In genomic region chr3:32684800-32685603, GRCh38 we compare ENCODE assay signal across 1 cellular context.
A peak's percentile ranks its signal among the peaks of the same experiment; 100 is the strongest.
TF ChIP-seq lines count a peak whose summit lies in the region.

A gene with protein sequence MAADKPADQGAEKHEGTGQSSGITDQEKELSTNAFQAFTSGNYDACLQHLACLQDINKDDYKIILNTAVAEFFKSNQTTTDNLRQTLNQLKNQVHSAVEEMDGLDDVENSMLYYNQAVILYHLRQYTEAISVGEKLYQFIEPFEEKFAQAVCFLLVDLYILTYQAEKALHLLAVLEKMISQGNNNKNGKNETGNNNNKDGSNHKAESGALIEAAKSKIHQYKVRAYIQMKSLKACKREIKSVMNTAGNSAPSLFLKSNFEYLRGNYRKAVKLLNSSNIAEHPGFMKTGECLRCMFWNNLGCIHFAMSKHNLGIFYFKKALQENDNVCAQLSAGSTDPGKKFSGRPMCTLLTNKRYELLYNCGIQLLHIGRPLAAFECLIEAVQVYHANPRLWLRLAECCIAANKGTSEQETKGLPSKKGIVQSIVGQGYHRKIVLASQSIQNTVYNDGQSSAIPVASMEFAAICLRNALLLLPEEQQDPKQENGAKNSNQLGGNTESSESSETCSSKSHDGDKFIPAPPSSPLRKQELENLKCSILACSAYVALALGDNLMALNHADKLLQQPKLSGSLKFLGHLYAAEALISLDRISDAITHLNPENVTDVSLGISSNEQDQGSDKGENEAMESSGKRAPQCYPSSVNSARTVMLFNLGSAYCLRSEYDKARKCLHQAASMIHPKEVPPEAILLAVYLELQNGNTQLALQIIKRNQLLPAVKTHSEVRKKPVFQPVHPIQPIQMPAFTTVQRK (plus strand): TSS chr3:32685188. CDS start chr3:32685461, 273 bp downstream.

TF ChIP-seq in HepG2, 621 proteins besides CTCF, POLR2A, EP300 and RAD21 (continued from another document and continues in another):
- TF ChIP-seq HNF1A (IDR thresholded peaks at IDR 0.05; ENCODE audit: low read depth) (0 out of 2 replicates have a peak, but pooled peaks have one; percentile 9), HNF1A (CRISPR knock-in tag; IDR thresholded peaks at IDR 0.05; ENCODE audit: borderline replicate concordance) (peak; percentile 62; the same call in 1 of the 2 replicates), ZNF574 (CRISPR knock-in tag; IDR thresholded peaks at IDR 0.05) (peak; percentile 86), GATAD2A (CRISPR knock-in tag; IDR thresholded peaks at IDR 0.05) (no peak), ZNF513 (CRISPR knock-in tag; conservative IDR thresholded peaks at IDR 0.05) (no peak), ZNF431 (CRISPR knock-in tag; IDR thresholded peaks at IDR 0.05; ENCODE audit: borderline replicate concordance, low read depth) (no peak), HES4 (CRISPR knock-in tag; IDR thresholded peaks at IDR 0.05; ENCODE audit: borderline replicate concordance) (no peak; the same call in 1 of the 2 replicates), ZNF280D (CRISPR knock-in tag; IDR thresholded peaks at IDR 0.05) (0 out of 2 replicates have a peak, but pooled peaks have one; percentile 84), NCOA1 (CRISPR knock-in tag; IDR thresholded peaks at IDR 0.05) (no peak), MED8 (CRISPR knock-in tag; IDR thresholded peaks at IDR 0.05; ENCODE audit: insufficient replicate concordance) (no peak), ZNF441 (CRISPR knock-in tag; IDR thresholded peaks at IDR 0.05; ENCODE audit: borderline replicate concordance) (peak; percentile 17; the same call in 1 of the 2 replicates), ZNF841 (CRISPR knock-in tag; IDR thresholded peaks at IDR 0.05; ENCODE audit: borderline replicate concordance) (no peak), ZBTB34 (CRISPR knock-in tag; IDR thresholded peaks at IDR 0.05) (no peak), CREB1 (IDR thresholded peaks at IDR 0.05) (peak; percentile 76), CREB1 (CRISPR knock-in tag; IDR thresholded peaks at IDR 0.05) (peak; percentile 76), JDP2 (CRISPR knock-in tag; IDR thresholded peaks at IDR 0.05; ENCODE audit: borderline replicate concordance) (no peak; the same call in 1 of the 2 replicates), ZNF430 (CRISPR knock-in tag; IDR thresholded peaks at IDR 0.05) (peak; percentile 82; the same call in 1 of the 2 replicates), ATF7-NPFF (CRISPR knock-in tag; IDR thresholded peaks at IDR 0.05; ENCODE audit: low read depth) (peak; percentile 60; the same call in 1 of the 2 replicates), ZNF20 (CRISPR knock-in tag; IDR thresholded peaks at IDR 0.05) (no peak), STAG1 (CRISPR knock-in tag; IDR thresholded peaks at IDR 0.05) (peak; percentile 31; the same call in 1 of the 2 replicates), EHMT2 (IDR thresholded peaks at IDR 0.05; ENCODE audit: borderline replicate concordance, low read depth, low read length) (no peak), ZNF607 (CRISPR knock-in tag; IDR thresholded peaks at IDR 0.05; ENCODE audit: borderline replicate concordance) (peak; percentile 97), CENPX (CRISPR knock-in tag; IDR thresholded peaks at IDR 0.05) (no peak), ZNF724P (CRISPR knock-in tag; IDR thresholded peaks at IDR 0.05; ENCODE audit: borderline replicate concordance) (peak; percentile 70; the same call in 1 of the 2 replicates), SRF (IDR thresholded peaks at IDR 0.05; ENCODE audit: low read depth, low read length) (no peak), ZNF598 (CRISPR knock-in tag; IDR thresholded peaks at IDR 0.05; ENCODE audit: borderline replicate concordance) (peak; percentile 71), ATF4 (CRISPR knock-in tag; IDR thresholded peaks at IDR 0.05) (peak in 1 of 2 experiments; percentile 42; a peak in 1 of 4 replicates), MAFK (conservative IDR thresholded peaks at IDR 0.05 in 1 of 2, IDR thresholded peaks at IDR 0.05 in 1 of 2; ENCODE audit: low read length in 2 of 2) (no peak), ZNF562 (CRISPR knock-in tag; IDR thresholded peaks at IDR 0.05; ENCODE audit: borderline replicate concordance) (no peak), ZNF382 (CRISPR knock-in tag; IDR thresholded peaks at IDR 0.05; ENCODE audit: borderline replicate concordance) (no peak), PBX2 (CRISPR knock-in tag; IDR thresholded peaks at IDR 0.05) (no peak), HNRNPH1 (optimal IDR thresholded peaks at IDR 0.05; ENCODE audit: low read depth, low read length) (no peak), SOX5 (CRISPR knock-in tag; IDR thresholded peaks at IDR 0.05; ENCODE audit: borderline replicate concordance) (no peak; the same call in 1 of the 2 replicates), TEAD2 (CRISPR knock-in tag; IDR thresholded peaks at IDR 0.05) (0 out of 2 replicates have a peak, but pooled peaks have one; percentile 31), AGO2 (optimal IDR thresholded peaks at IDR 0.05; ENCODE audit: low read depth, low read length) (peak; percentile 73), GTF2F1 (IDR thresholded peaks at IDR 0.05; ENCODE audit: low read length) (no peak)
- TF ChIP-seq, protein P1, sequence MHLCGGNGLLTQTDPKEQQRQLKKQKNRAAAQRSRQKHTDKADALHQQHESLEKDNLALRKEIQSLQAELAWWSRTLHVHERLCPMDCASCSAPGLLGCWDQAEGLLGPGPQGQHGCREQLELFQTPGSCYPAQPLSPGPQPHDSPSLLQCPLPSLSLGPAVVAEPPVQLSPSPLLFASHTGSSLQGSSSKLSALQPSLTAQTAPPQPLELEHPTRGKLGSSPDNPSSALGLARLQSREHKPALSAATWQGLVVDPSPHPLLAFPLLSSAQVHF (CRISPR knock-in tag; IDR thresholded peaks at IDR 0.05), result no peak
- TF ChIP-seq, protein P2, sequence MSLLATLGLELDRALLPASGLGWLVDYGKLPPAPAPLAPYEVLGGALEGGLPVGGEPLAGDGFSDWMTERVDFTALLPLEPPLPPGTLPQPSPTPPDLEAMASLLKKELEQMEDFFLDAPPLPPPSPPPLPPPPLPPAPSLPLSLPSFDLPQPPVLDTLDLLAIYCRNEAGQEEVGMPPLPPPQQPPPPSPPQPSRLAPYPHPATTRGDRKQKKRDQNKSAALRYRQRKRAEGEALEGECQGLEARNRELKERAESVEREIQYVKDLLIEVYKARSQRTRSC (CRISPR knock-in tag; IDR thresholded peaks at IDR 0.05; ENCODE audit: low read depth), result no peak
- TF ChIP-seq, protein P3, sequence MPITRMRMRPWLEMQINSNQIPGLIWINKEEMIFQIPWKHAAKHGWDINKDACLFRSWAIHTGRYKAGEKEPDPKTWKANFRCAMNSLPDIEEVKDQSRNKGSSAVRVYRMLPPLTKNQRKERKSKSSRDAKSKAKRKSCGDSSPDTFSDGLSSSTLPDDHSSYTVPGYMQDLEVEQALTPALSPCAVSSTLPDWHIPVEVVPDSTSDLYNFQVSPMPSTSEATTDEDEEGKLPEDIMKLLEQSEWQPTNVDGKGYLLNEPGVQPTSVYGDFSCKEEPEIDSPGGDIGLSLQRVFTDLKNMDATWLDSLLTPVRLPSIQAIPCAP (CRISPR knock-in tag; IDR thresholded peaks at IDR 0.05; ENCODE audit: low read depth), result no peak
